In genomic region chr2:72035518-72036172, GRCh38 we compare ENCODE assay signal across 16 cellular contexts.
A peak's percentile ranks its signal among the peaks of the same experiment; 100 is the strongest.
DNase-seq lines count a peak whose midpoint lies in the region; ATAC-seq and TF ChIP-seq lines count a peak whose summit lies in the region.
"Had no signal": no experiment of that assay in that cellular context is flagged by ENCODE, and none has a peak within 500 bp of the region (broad histone marks: within the 10 kb centered on the region; RNA-seq: fewer than 3 reads in every experiment).

No MANE protein-coding gene starts in this region.

- no peaks in the 10 kb centered on the region for H3K9me3 ChIP-seq in BLaER1

- H3K4me3 Mint-ChIP-seq in activated T-cell treated with anti-CD3 and anti-CD28 coated beads, Interleukin-2, amount 50 U/mL, for 24 hours: no peak overlapping the region
- H3K4me3 Mint-ChIP-seq: type B pancreatic cell had no signal

- no peaks in the 10 kb centered on the region for H3K27me3 Mint-ChIP-seq in activated T-cell treated with anti-CD3 and anti-CD28 coated beads, Interleukin-2, amount 50 U/mL, for 24 hours

- no peak for TF ChIP-seq CTCF in brain microvascular endothelial cell (IDR thresholded peaks at IDR 0.05; ENCODE audit: low read depth, low read length, missing control alignments)

- H3K4me1 Mint-ChIP-seq in activated T-cell treated with anti-CD3 and anti-CD28 coated beads, Interleukin-2, amount 50 U/mL, for 24 hours (ENCODE audit: low read depth): no peaks in the 10 kb centered on the region

- H3K27ac ChIP-seq in BLaER1 (no peak overlapping the region), brain microvascular endothelial cell (no peak overlapping the region)

- in situ Hi-C loops in brain microvascular endothelial cell (cut with HindIII; ENCODE audit: low pct_ligation_motif_present, low sequenced_read_pairs): no loop called here

- H3K36me3 Mint-ChIP-seq in activated T-cell treated with anti-CD3 and anti-CD28 coated beads, Interleukin-2, amount 50 U/mL, for 24 hours (ENCODE audit: low read depth): no peaks in the 10 kb centered on the region
- H3K36me3 Mint-ChIP-seq: type B pancreatic cell had no signal

- H3K27me3 ChIP-seq in BLaER1 (no peaks in the 10 kb centered on the region), brain microvascular endothelial cell (replicated peaks) (no peaks in the 10 kb centered on the region)

- no peak overlapping the region for H3K9ac ChIP-seq in BLaER1

- no peaks in the 10 kb centered on the region for H3K9me3 Mint-ChIP-seq in activated T-cell treated with anti-CD3 and anti-CD28 coated beads, Interleukin-2, amount 50 U/mL, for 24 hours
- H3K9me3 Mint-ChIP-seq: type B pancreatic cell had no signal

- H3K36me3 ChIP-seq in BLaER1: no peaks in the 10 kb centered on the region
- H3K36me3 ChIP-seq in brain microvascular endothelial cell (replicated peaks): no peaks in the 10 kb centered on the region

- peaks cover 32% of the 10 kb centered on the region for H3K4me1 ChIP-seq in BLaER1

- peak; percentile 17 for DNase-seq in HCEC 1CT
- peak; percentile 11 for DNase-seq in brain microvascular endothelial cell
- DNase-seq in islet precursor cell: peak; percentile 45
- no peak for DNase-seq in NCI-H748 treated with DMSO at 0.1 percent for 48 hours (lab: John Stamatoyannopoulos, UW)
- no peak for DNase-seq in activated T-cell treated with anti-CD3 and anti-CD28 coated beads, Interleukin-2, amount 50 U/mL, for 24 hours
- DNase-seq: activated CD4-positive, alpha-beta T cell treated with anti-CD3 and anti-CD28 coated beads for 48 hours; aorta; DND-41; glutamatergic neuron; left cardiac atrium; stimulated activated CD4-positive, alpha-beta T cell treated with anti-CD3 and anti-CD28 coated beads, Interleukin-1b, Interleukin-23, amount 100 ng/mL, for 48 hours; stimulated activated CD8-positive, alpha-beta memory T cell treated with anti-CD3 and anti-CD28 coated beads, Interleukin-4, amount 100 ng/mL, for 48 hours had no signal

- no peaks in the 10 kb centered on the region for H4K20me1 ChIP-seq in BLaER1

- no peak overlapping the region for H3K4me3 ChIP-seq in BLaER1
- no peak overlapping the region for H3K4me3 ChIP-seq in brain microvascular endothelial cell (ENCODE audit: low read depth, low read length)

- no peak overlapping the region for H3K27ac Mint-ChIP-seq in activated T-cell treated with anti-CD3 and anti-CD28 coated beads, Interleukin-2, amount 50 U/mL, for 24 hours
- H3K27ac Mint-ChIP-seq: type B pancreatic cell had no signal

- H3K4me2 ChIP-seq in BLaER1: peak overlapping the region; percentile 25

- ATAC-seq in HG02759 (IDR thresholded peaks at IDR 0.05; ENCODE audit: unreplicated experiment) (no peak), HG03135 (IDR thresholded peaks at IDR 0.05; ENCODE audit: unreplicated experiment) (no peak)
- ATAC-seq: left cardiac atrium had no signal

Comparison
In these comparisons a context has a peak if more than half of its experiments do, and no peak if none do; other contexts are left out.
1. DNase-seq: peak in HCEC 1CT (single experiment), brain microvascular endothelial cell (single experiment) and islet precursor cell (single experiment); none in NCI-H748 treated with DMSO at 0.1 percent for 48 hours (single experiment) and activated T-cell treated with anti-CD3 and anti-CD28 coated beads, Interleukin-2, amount 50 U/mL, for 24 hours (single experiment).